2 cellular contexts compared by ENCODE assay signal in the genomic region with DNA sequence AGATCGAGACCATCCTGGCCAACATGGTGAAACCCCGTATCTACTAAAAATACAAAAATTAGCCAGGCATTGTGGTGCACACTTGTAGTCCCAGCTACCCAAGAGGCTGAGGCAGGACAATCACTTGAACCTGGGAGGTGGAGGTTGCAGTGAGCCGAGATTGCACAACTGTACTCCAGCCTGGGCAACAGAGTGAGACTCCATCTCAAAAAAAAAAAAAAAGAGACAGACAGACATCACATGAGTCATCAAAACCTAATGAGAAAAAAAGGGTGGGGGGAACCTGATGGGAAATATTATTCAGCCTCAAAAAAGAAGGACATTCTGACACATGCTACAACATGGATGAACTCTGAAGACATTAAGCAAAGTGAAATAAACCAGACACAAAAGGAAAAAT.
TF ChIP-seq lines count a peak whose summit lies in the region.

No MANE protein-coding gene starts in this region.

TF ChIP-seq in IMR-90, 13 proteins besides CTCF, POLR2A, EP300 and RAD21:
- peak; percentile 40; the same call in 1 of the 2 replicates for TF ChIP-seq CEBPB (IDR thresholded peaks at IDR 0.05; ENCODE audit: low read depth, low read length)

TF ChIP-seq in HepG2, 621 proteins besides CTCF, POLR2A, EP300 and RAD21:
- TF ChIP-seq ZNF121 (CRISPR knock-in tag; IDR thresholded peaks at IDR 0.05), result peak; percentile 63; the same call in 1 of the 2 replicates
